8 cellular contexts compared by ENCODE assay signal in genomic region chr5:119355636-119356383, GRCh38. TPM values are rescaled to one million over a fixed set of nuclear protein-coding genes. Genes with fewer than 3 reads are reported as not detected.
DNase-seq lines count a peak whose midpoint lies in the region; ATAC-seq and TF ChIP-seq lines count a peak whose summit lies in the region.

TSS of gene TNFAIP8 (plus strand) at chr5:119356019. CDS start at chr5:119356091, 72 bp downstream.

- H3K9me3 ChIP-seq in heart left ventricle, result no peaks in the 10 kb centered on the region

- peak within 1 kb of the TSS; percentile 94 for H3K27ac Mint-ChIP-seq in activated naive CD8-positive, alpha-beta T cell

- peaks cover 79% of the 10 kb centered on the region for H3K4me1 Mint-ChIP-seq in activated naive CD8-positive, alpha-beta T cell (ENCODE audit: low read depth)

- H3K4me3 Mint-ChIP-seq in activated naive CD8-positive, alpha-beta T cell, result peak within 1 kb of the TSS; percentile 99

- no peaks in the 10 kb centered on the region for H3K9me3 Mint-ChIP-seq in activated naive CD8-positive, alpha-beta T cell (ENCODE audit: low read depth)

- H3K27ac ChIP-seq in heart left ventricle, result peak within 1 kb of the TSS in 10 of 12 donors; percentile 12 to 93 (median 60)

- peaks cover 0 to 67% (median 7%) of the 10 kb centered on the region in 12 donors for H3K4me1 ChIP-seq in heart left ventricle

- ATAC-seq in GM18858 (IDR thresholded peaks at IDR 0.05; ENCODE audit: unreplicated experiment) (peak; percentile 23), HG02938 (IDR thresholded peaks at IDR 0.05; ENCODE audit: unreplicated experiment) (peak; percentile 32), heart left ventricle (peak; percentile 69 to 88 (median 87)), HG03139 (IDR thresholded peaks at IDR 0.05; ENCODE audit: unreplicated experiment) (no peak)

- peaks cover 32% of the 10 kb centered on the region for H3K36me3 Mint-ChIP-seq in activated naive CD8-positive, alpha-beta T cell

- H3K36me3 ChIP-seq in heart left ventricle, result no peaks in the 10 kb centered on the region

- TF ChIP-seq POLR2A in heart left ventricle (IDR thresholded peaks at IDR 0.05), result peak in 1 of 2 donors; percentile 14

- intact Hi-C loops in heart left ventricle (cut with DNase I), result loop anchor here in 2 of 10 donors (5.0 kb wide), 2 partner anchors 41 to 56 kb away; no protein-coding TSS in a partner anchor

- H3K27me3 Mint-ChIP-seq in activated naive CD8-positive, alpha-beta T cell, result no peaks in the 10 kb centered on the region

- H3K27me3 ChIP-seq in heart left ventricle, result no peaks in the 10 kb centered on the region

- 0 to 7% (median 1%) methylated on average over 55 of the region's 55 CpGs for WGBS in heart left ventricle, 4 donors

- no peak for TF ChIP-seq CTCF in heart left ventricle (IDR thresholded peaks at IDR 0.05)

- H3K4me3 ChIP-seq in heart left ventricle, result peak within 1 kb of the TSS; percentile 31 to 84 (median 63)

- DNase-seq in RPMI7951 (ENCODE audit: low read depth), result peak; percentile 71
- DNase-seq in heart left ventricle, result peak; percentile 62 to 81 (median 71)
- peak; percentile 35 for DNase-seq in pons (ENCODE audit: low spot score)
- DNase-seq in ureter (ENCODE audit: low spot score), result peak; percentile 77

RNA-seq across cellular contexts. Expression of gene TNFAIP8, which starts in this region (rescaled TPM):
- total RNA-seq in RPMI7951 (2014; rRNA removed; shearing (Covaris generic)), result 23.7 and 25.6 TPM in 2 replicates
- total RNA-seq in heart left ventricle (10 to 100 TPM in 7 of 9 donors, 1 to 10 TPM in 2; 3.6 to 30.8 (median 13.9) TPM), ureter (25.3 TPM)
- polyA plus RNA-seq in heart left ventricle, result 1 to 10 TPM; 5.1 to 10.0 TPM
